In the genomic region with DNA sequence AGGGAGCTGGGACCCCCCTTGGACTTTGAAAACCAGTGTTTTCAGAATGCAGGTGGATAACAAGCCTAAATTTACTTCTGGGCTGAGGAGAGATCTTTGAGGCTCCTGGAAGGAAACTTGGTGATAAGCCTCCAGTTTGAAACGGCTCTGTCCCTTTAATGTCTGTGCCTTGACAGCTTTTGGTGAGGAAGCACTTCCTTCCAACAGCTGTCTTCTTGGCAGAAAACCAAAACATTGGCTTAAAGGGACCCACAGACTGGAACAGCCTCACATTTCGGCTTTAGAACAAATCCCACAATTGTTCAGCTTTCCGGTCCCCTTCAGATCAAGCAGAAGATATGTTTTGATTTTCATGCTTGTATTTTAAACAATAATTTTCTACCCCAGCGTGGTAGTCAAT, we compare ENCODE assay signal across 10 cellular contexts. TPM values are rescaled to one million over a fixed set of nuclear protein-coding genes. Genes with fewer than 3 reads are reported as not detected.
DNase-seq lines count a peak whose midpoint lies in the region; ATAC-seq, FAIRE-seq and TF ChIP-seq lines count a peak whose summit lies in the region.
"Had no signal": no experiment of that assay in that cellular context is flagged by ENCODE, and none has a peak within 500 bp of the region (broad histone marks: within the 10 kb centered on the region; RNA-seq: fewer than 3 reads in every experiment).

No MANE protein-coding gene starts in this region.

- TF ChIP-seq CTCF in neural progenitor cell (IDR thresholded peaks at IDR 0.05) = no peak

- H3K4me1 ChIP-seq in neural progenitor cell = peaks cover 18% of the 10 kb centered on the region

- no peaks in the 10 kb centered on the region for H3K9me3 Mint-ChIP-seq in neural progenitor cell
- H3K9me3 Mint-ChIP-seq: HFFc6 had no signal

- no peaks in the 10 kb centered on the region for H3K9me3 ChIP-seq in neural progenitor cell (ENCODE audit: low read depth)

- H3K79me2 ChIP-seq in neural progenitor cell (ENCODE audit: low read depth) = peaks cover 71% of the 10 kb centered on the region

- FAIRE-seq in frontal cortex (lab: Jason Lieb, UNC) = no peak

- peaks cover 5% of the 10 kb centered on the region for H3K27me3 Mint-ChIP-seq in neural progenitor cell (ENCODE audit: insufficient read depth, low read depth)

- H3K4me3 Mint-ChIP-seq in neural progenitor cell = peak overlapping the region; percentile 96
- H3K4me3 Mint-ChIP-seq: HFFc6 had no signal

- peak overlapping the region; percentile 78 for H3K4me3 ChIP-seq in neural progenitor cell

- DNase-seq in DMS79 treated with DMSO at 0.1 percent for 48 hours (lab: John Stamatoyannopoulos, UW) (peak; percentile 64), NCI-H524 treated with DMSO at 0.1 percent for 48 hours (lab: John Stamatoyannopoulos, UW) (peak; percentile 72), frontal cortex (ENCODE audit: low spot score in 2 of 2) (peak; percentile 66 to 67), neural progenitor cell (ENCODE audit: low spot score) (no peak), iPS-NIHi7 (ENCODE audit: extremely low spot score) (no peak), UCSD-AML1 (lab: John Stamatoyannopoulos, UW; ENCODE audit: unreplicated experiment) (no peak), HuH-7 (ENCODE audit: low spot score) (no peak)
- DNase-seq: HFFc6, NCI-H2029 treated with DMSO at 0.1 percent for 48 hours had no signal

- H3F3A ChIP-seq in neural progenitor cell (ENCODE audit: low read depth) = peaks cover 52% of the 10 kb centered on the region

- no peak for ATAC-seq in HG03045 (IDR thresholded peaks at IDR 0.05; ENCODE audit: unreplicated experiment)

- H4K20me1 ChIP-seq in neural progenitor cell (ENCODE audit: low read depth) = peaks cover 57% of the 10 kb centered on the region

- peaks cover 9% of the 10 kb centered on the region for H3K36me3 ChIP-seq in neural progenitor cell

- no peak overlapping the region for H3K9ac ChIP-seq in neural progenitor cell

- no peak overlapping the region for H3K27ac Mint-ChIP-seq in neural progenitor cell
- H3K27ac Mint-ChIP-seq: HFFc6 had no signal

- no peaks in the 10 kb centered on the region for H3K27me3 ChIP-seq in neural progenitor cell

- peaks cover 35% of the 10 kb centered on the region for H3K4me1 Mint-ChIP-seq in neural progenitor cell

- H3K36me3 Mint-ChIP-seq in neural progenitor cell = peaks cover 45% of the 10 kb centered on the region

- H3K4me2 ChIP-seq in neural progenitor cell = peak overlapping the region; percentile 88

- H2AFZ ChIP-seq in neural progenitor cell (replicated peaks) = no peak overlapping the region

- H3K27ac ChIP-seq in neural progenitor cell = no peak overlapping the region

RNA-seq across cellular contexts. Expression of a gene that starts 3.6 kb away (rescaled TPM):
- total RNA-seq in frontal cortex (70.5 TPM), neural progenitor cell (ENCODE audit: low replicate concordance) (24.7 and 26.7 TPM in 2 replicates)
- total RNA-seq: HFFc6 had no signal

Comparison
In these comparisons a context has a peak if more than half of its experiments do, and no peak if none do; other contexts are left out.
1. DNase-seq: peak in DMS79 treated with DMSO at 0.1 percent for 48 hours (single experiment), NCI-H524 treated with DMSO at 0.1 percent for 48 hours (single experiment) and frontal cortex (2 of 2); none in neural progenitor cell (single experiment), iPS-NIHi7 (single experiment), UCSD-AML1 (single experiment) and HuH-7 (single experiment).